33 cellular contexts compared by ENCODE assay signal in the genomic region with DNA sequence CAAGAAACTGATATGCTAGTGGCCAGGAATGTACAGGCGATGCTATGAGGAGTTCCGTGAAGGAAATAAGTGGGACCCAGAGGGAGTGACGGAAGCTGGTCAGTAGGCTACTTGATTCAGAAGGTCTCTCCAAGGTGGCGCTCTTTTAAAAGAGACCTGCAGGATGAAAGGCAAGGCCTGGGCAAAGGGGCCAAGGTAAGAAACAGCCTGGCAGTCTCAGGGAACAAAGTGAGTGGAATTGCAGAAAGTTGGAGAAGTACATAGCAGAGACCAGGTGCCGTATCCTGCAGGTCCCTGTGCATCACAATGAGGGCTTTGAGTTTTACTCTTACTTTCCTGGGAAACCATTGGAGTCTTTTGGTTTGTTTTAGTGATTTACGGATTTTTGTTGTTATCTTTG.
"Had no signal": no experiment of that assay in that cellular context is flagged by ENCODE, and none has a peak within 500 bp of the region (broad histone marks: within the 10 kb centered on the region; RNA-seq: fewer than 3 reads in every experiment).

No MANE protein-coding gene starts in this region.

- H3K9me3 ChIP-seq: ascending aorta had no signal

- H3K4me1 Mint-ChIP-seq: activated B cell treated with CpG ODN at 0.5 μM for 24 hours; activated CD4-positive, alpha-beta T cell treated with anti-CD3 and anti-CD28 coated beads, Interleukin-2, amount 10 ng/mL, durations not matched to agents 24 days and 14 days had no signal

- H3K4me1 ChIP-seq: ascending aorta had no signal

- H3K36me3 ChIP-seq: ascending aorta, cardiac muscle cell had no signal

- H3K4me3 ChIP-seq: ascending aorta, cardiac muscle cell had no signal

- H3K27me3 Mint-ChIP-seq: activated B cell treated with CpG ODN at 0.5 μM for 24 hours; activated CD4-positive, alpha-beta memory T cell treated with anti-CD3 and anti-CD28 coated beads for 36 hours; activated CD4-positive, alpha-beta T cell treated with anti-CD3 and anti-CD28 coated beads, Interleukin-2, amount 10 ng/mL, durations not matched to agents 24 days and 14 days; activated CD8-positive, alpha-beta T cell treated with anti-CD3 and anti-CD28 coated beads for 36 hours; activated naive CD4-positive, alpha-beta T cell treated with anti-CD3 and anti-CD28 coated beads, Interleukin-2, amount 50 U/mL, for 24 hours; activated naive CD8-positive, alpha-beta T cell; activated naive CD8-positive, alpha-beta T cell treated with anti-CD3 and anti-CD28 coated beads, Interleukin-2, amount 10 ng/mL, durations not matched to agents 7 days and 5 days; activated naive CD8-positive, alpha-beta T cell treated with anti-CD3 and anti-CD28 coated beads, Interleukin-2, amount 50 U/mL, for 24 hours; activated T-cell treated with anti-CD3 and anti-CD28 coated beads, Interleukin-2, amount 50 U/mL, for 24 hours; central memory CD8-positive, alpha-beta T cell had no signal

- H3K27ac ChIP-seq: ascending aorta, cardiac muscle cell, VCaP had no signal

- H3K4me3 Mint-ChIP-seq: activated B cell treated with CpG ODN at 0.5 μM for 24 hours; activated CD4-positive, alpha-beta memory T cell treated with anti-CD3 and anti-CD28 coated beads for 36 hours; activated CD4-positive, alpha-beta T cell treated with anti-CD3 and anti-CD28 coated beads, Interleukin-2, amount 10 ng/mL, durations not matched to agents 24 days and 14 days; activated CD8-positive, alpha-beta T cell treated with anti-CD3 and anti-CD28 coated beads for 36 hours; activated naive CD4-positive, alpha-beta T cell treated with anti-CD3 and anti-CD28 coated beads for 36 hours; activated naive CD4-positive, alpha-beta T cell treated with anti-CD3 and anti-CD28 coated beads, Interleukin-2, amount 50 U/mL, for 24 hours; activated naive CD8-positive, alpha-beta T cell; activated naive CD8-positive, alpha-beta T cell treated with anti-CD3 and anti-CD28 coated beads, Interleukin-2, amount 10 ng/mL, durations not matched to agents 7 days and 5 days; activated naive CD8-positive, alpha-beta T cell treated with anti-CD3 and anti-CD28 coated beads, Interleukin-2, amount 50 U/mL, for 24 hours; activated T-cell treated with anti-CD3 and anti-CD28 coated beads, Interleukin-2, amount 50 U/mL, for 24 hours; brain; central memory CD8-positive, alpha-beta T cell; T-helper 1 cell treated with Interleukin-12 subunit alpha and Interleukin-12 subunit beta and Interleukin-4 antibody, amounts not matched to agents 30 μg/mL and 1 μg/mL, for 36 hours; T-helper 2 cell treated with Interferon-gamma antibody and Interleukin-4, amounts not matched to agents 5 μg/mL and 100 μg/mL, for 36 hours had no signal

- H3K36me3 Mint-ChIP-seq: activated CD4-positive, alpha-beta memory T cell treated with anti-CD3 and anti-CD28 coated beads for 36 hours; brain had no signal

- H3K27me3 ChIP-seq: ascending aorta, cardiac muscle cell had no signal

- H3K9me3 Mint-ChIP-seq: activated CD4-positive, alpha-beta memory T cell treated with anti-CD3 and anti-CD28 coated beads for 36 hours; activated T-cell treated with anti-CD3 and anti-CD28 coated beads, Interleukin-2, amount 50 U/mL, for 24 hours; central memory CD8-positive, alpha-beta T cell had no signal

- DNase-seq: activated B cell treated with CpG ODN at 0.5 μM for 24 hours; activated CD4-positive, alpha-beta memory T cell treated with anti-CD3 and anti-CD28 coated beads for 36 hours; activated CD4-positive, alpha-beta T cell treated with anti-CD3 and anti-CD28 coated beads for 4 hours; activated CD4-positive, alpha-beta T cell treated with anti-CD3 and anti-CD28 coated beads, Interleukin-2, amount 10 ng/mL, durations not matched to agents 24 days and 14 days; activated CD4-positive, alpha-beta T cell treated with anti-CD3 and anti-CD28 coated beads, Interleukin-2, amount 50 U/mL, for 1 hour; activated CD4-positive, alpha-beta T cell treated with anti-CD3 and anti-CD28 coated beads, Interleukin-2, amount 50 U/mL, for 4 hours; activated CD4-positive, CD25-positive, alpha-beta regulatory T cell treated with anti-CD3 and anti-CD28 coated beads, Interleukin-2, amount 50 U/mL, for 72 hours; activated CD8-positive, alpha-beta memory T cell treated with anti-CD3 and anti-CD28 coated beads, Interleukin-2, amount 50 U/mL, for 4 hours; activated CD8-positive, alpha-beta T cell treated with anti-CD3 and anti-CD28 coated beads for 36 hours; activated effector memory CD4-positive, alpha-beta T cell treated with Interleukin-2 at 50 U/mL for 16 hours; activated gamma-delta T cell; activated naive CD4-positive, alpha-beta T cell treated with anti-CD3 and anti-CD28 coated beads for 36 hours; activated naive CD8-positive, alpha-beta T cell treated with anti-CD3 and anti-CD28 coated beads, Interleukin-2, amount 10 ng/mL, durations not matched to agents 7 days and 5 days; activated naive CD8-positive, alpha-beta T cell treated with anti-CD3 and anti-CD28 coated beads, Interleukin-2, amount 50 U/mL, for 24 hours; activated T-cell treated with anti-CD3 and anti-CD28 coated beads, Interleukin-2, amount 50 U/mL, for 24 hours; activated T-cell treated with anti-CD3 and anti-CD28 coated beads, Interleukin-2, amount 50 U/mL, for 48 hours; amygdala; anterior cingulate cortex; caudate nucleus; cerebellar nuclear complex; T-helper 1 cell; T-helper 2 cell; T-helper 9 cell had no signal

- H3K27ac Mint-ChIP-seq: activated B cell treated with CpG ODN at 0.5 μM for 24 hours; activated CD4-positive, alpha-beta memory T cell treated with anti-CD3 and anti-CD28 coated beads for 36 hours; activated CD4-positive, alpha-beta T cell treated with anti-CD3 and anti-CD28 coated beads, Interleukin-2, amount 10 ng/mL, durations not matched to agents 24 days and 14 days; activated CD8-positive, alpha-beta T cell treated with anti-CD3 and anti-CD28 coated beads for 36 hours; activated naive CD4-positive, alpha-beta T cell treated with anti-CD3 and anti-CD28 coated beads for 36 hours; activated naive CD4-positive, alpha-beta T cell treated with anti-CD3 and anti-CD28 coated beads, Interleukin-2, amount 50 U/mL, for 24 hours; activated naive CD8-positive, alpha-beta T cell; activated naive CD8-positive, alpha-beta T cell treated with anti-CD3 and anti-CD28 coated beads, Interleukin-2, amount 10 ng/mL, durations not matched to agents 7 days and 5 days; activated naive CD8-positive, alpha-beta T cell treated with anti-CD3 and anti-CD28 coated beads, Interleukin-2, amount 50 U/mL, for 24 hours; activated T-cell treated with anti-CD3 and anti-CD28 coated beads, Interleukin-2, amount 50 U/mL, for 24 hours; activated T-helper 2 cell treated with anti-CD3 and anti-CD28 coated beads, Interferon-gamma antibody, Interleukin-2, Interleukin-4, amounts not matched to agents 10 μg/mL and 5 μg/mL and 100 μg/mL, durations not matched to agents 14 hours and 24 hours and 36 hours; brain; T-helper 1 cell treated with Interleukin-12 subunit alpha and Interleukin-12 subunit beta and Interleukin-4 antibody, amounts not matched to agents 30 μg/mL and 1 μg/mL, for 36 hours; T-helper 2 cell treated with Interferon-gamma antibody and Interleukin-4, amounts not matched to agents 5 μg/mL and 100 μg/mL, for 36 hours had no signal

- ATAC-seq: activated CD8-positive, alpha-beta T cell treated with anti-CD3 and anti-CD28 coated beads for 36 hours; activated naive CD8-positive, alpha-beta T cell treated with anti-CD3 and anti-CD28 coated beads, Interleukin-2, amount 50 U/mL, for 24 hours had no signal
